ENCODE assay signal across 9 cellular contexts in genomic region chr17:44599298-44600175, GRCh38. TPM values are rescaled to one million over a fixed set of nuclear protein-coding genes. Genes with fewer than 3 reads are reported as not detected.
DNase-seq lines count a peak whose midpoint lies in the region; ATAC-seq, FAIRE-seq and TF ChIP-seq lines count a peak whose summit lies in the region.
"Had no signal": no experiment of that assay in that cellular context is flagged by ENCODE, and none has a peak within 500 bp of the region (broad histone marks: within the 10 kb centered on the region; RNA-seq: fewer than 3 reads in every experiment).

No MANE protein-coding gene starts in this region.

- POLR2A ChIA-PET in AG04449 (lab: Yijun Ruan, JAX): interaction anchor here (1.6 kb wide), 1 partner anchor 12 kb away, joined by 4 read pairs; no protein-coding TSS in a partner anchor

- no peaks in the 10 kb centered on the region for H3K27me3 ChIP-seq in colonic mucosa

- no peaks in the 10 kb centered on the region for H3K36me3 ChIP-seq in colonic mucosa
- H3K36me3 ChIP-seq in mucosa of descending colon (ENCODE audit: low read depth): no peaks in the 10 kb centered on the region

- intact Hi-C loops in colonic mucosa (cut with DNase I): no loop called here
- intact Hi-C loops in mucosa of descending colon (cut with DNase I, micrococcal nuclease): no loop called here

- FAIRE-seq in HTR-8/SVneo (lab: Jason Lieb, UNC): peak; percentile 100

- H3K4me3 ChIP-seq in AG04449 (ENCODE audit: low read depth, low read length): no peak overlapping the region
- H3K4me3 ChIP-seq in colonic mucosa: no peak overlapping the region
- no peak overlapping the region for H3K4me3 ChIP-seq in mucosa of descending colon

- H3K4me1 ChIP-seq in colonic mucosa (no peaks in the 10 kb centered on the region), mucosa of descending colon (ENCODE audit: low read depth) (no peaks in the 10 kb centered on the region)

- no peaks in the 10 kb centered on the region for H3K9me3 ChIP-seq in colonic mucosa
- no peaks in the 10 kb centered on the region for H3K9me3 ChIP-seq in mucosa of descending colon

- CTCF ChIA-PET in AG04449 (lab: Yijun Ruan, JAX): interaction anchor here (1.4 to 4.3 kb wide), 3 partner anchors 11 to 66 kb away, joined by 4 to 10 read pairs (median 4); no protein-coding TSS in a partner anchor

- TF ChIP-seq CTCF in AG04449 (IDR thresholded peaks at IDR 0.05; ENCODE audit: insufficient read depth, low read length, missing control alignments) (no peak), colonic mucosa (IDR thresholded peaks at IDR 0.05) (no peak), mucosa of descending colon (IDR thresholded peaks at IDR 0.05) (no peak)

- peak; percentile 70 for ATAC-seq in mucosa of descending colon

- peak; percentile 38 for DNase-seq in AG04449 (ENCODE audit: low read depth, low spot score)
- peak; percentile 93 for DNase-seq in HTR-8/SVneo (ENCODE audit: insufficient read length, low spot score)
- peak; percentile 55 for DNase-seq in colonic mucosa
- peak; percentile 30 to 65 (median 44) for DNase-seq in mucosa of descending colon
- DNase-seq in GM19238 (ENCODE audit: insufficient read length, low spot score): no peak
- no peak for DNase-seq in effector CD8-positive, alpha-beta T cell (lab: John Stamatoyannopoulos, UW)
- DNase-seq in NCI-H1930 (lab: John Stamatoyannopoulos, UW): no peak
- DNase-seq in activated CD4-positive, CD25-positive, alpha-beta regulatory T cell (lab: John Stamatoyannopoulos, UW): no peak
- DNase-seq: foreskin melanocyte had no signal

- no peak overlapping the region for H3K9ac ChIP-seq in colonic mucosa (ENCODE audit: low read depth in 2 of 2, low read length in 2 of 2)

- H3K27ac ChIP-seq in colonic mucosa: no peak overlapping the region

RNA-seq across cellular contexts. Expression of gene FZD2, which starts 42.3 kb away (rescaled TPM):
- total RNA-seq in colonic mucosa (1 to 10 TPM in 1 of 2 donors, under 1 TPM in 1; 0.67 to 2.0 TPM), mucosa of descending colon (1 to 10 TPM in 2 of 3 donors, under 1 TPM in 1; 0.58 to 3.0 (median 1.5) TPM)

RNA-seq across cellular contexts. Expression of gene MEIOC, which starts 56.7 kb away (rescaled TPM):
- total RNA-seq in colonic mucosa (not detected), mucosa of descending colon (under 1 TPM in 1 of 3 donors, not detected in 2; 0.16 TPM)

Comparison
In these comparisons a context has a peak if more than half of its experiments do, and no peak if none do; other contexts are left out.
1. DNase-seq: peak in AG04449 (single experiment), HTR-8/SVneo (single experiment), colonic mucosa (single experiment) and mucosa of descending colon (3 of 3); none in GM19238 (single experiment), effector CD8-positive, alpha-beta T cell (single experiment), NCI-H1930 (0 of 2) and activated CD4-positive, CD25-positive, alpha-beta regulatory T cell (0 of 4).